ENCODE assay signal across 28 cellular contexts in genomic region chr4:137343221-137343620, GRCh38.
"Had no signal": no experiment of that assay in that cellular context is flagged by ENCODE, and none has a peak within 500 bp of the region (broad histone marks: within the 10 kb centered on the region; RNA-seq: fewer than 3 reads in every experiment).

No MANE protein-coding gene starts in this region.

- H3K36me3 ChIP-seq: colonic mucosa, gastroesophageal sphincter, right lobe of liver, stomach, suprapubic skin, tibial nerve had no signal

- H3K9me3 Mint-ChIP-seq: activated naive CD8-positive, alpha-beta T cell treated with anti-CD3 and anti-CD28 coated beads, Interleukin-2, amount 10 ng/mL, durations not matched to agents 7 days and 5 days; activated T-cell treated with anti-CD3 and anti-CD28 coated beads, Interleukin-2, amount 50 U/mL, for 4 hours; activated T-helper 2 cell treated with anti-CD3 and anti-CD28 coated beads, Interferon-gamma antibody, Interleukin-2, Interleukin-4, amounts not matched to agents 10 μg/mL and 5 μg/mL and 100 μg/mL, durations not matched to agents 14 hours and 24 hours and 36 hours; memory B cell; nephron progenitor cell; stimulated activated memory B cell treated with anti-CD40 and anti-IgM and Interleukin-4, amounts not matched to agents 10 μg/mL and 1 μg/mL and 100 μg/mL, for 72 hours; T-helper 1 cell treated with Interleukin-12 subunit alpha and Interleukin-12 subunit beta and Interleukin-4 antibody, amounts not matched to agents 30 μg/mL and 1 μg/mL, for 36 hours had no signal

- H3K4me3 ChIP-seq: colonic mucosa, dorsolateral prefrontal cortex, gastroesophageal sphincter, right lobe of liver, smooth muscle cell, stomach, suprapubic skin, tibial nerve had no signal

- H3K9ac ChIP-seq: parathyroid adenoma had no signal

- H3K27ac ChIP-seq: colonic mucosa, dorsolateral prefrontal cortex, gastroesophageal sphincter, parathyroid adenoma, right lobe of liver, stomach, suprapubic skin, tibial nerve had no signal

- H3K27me3 ChIP-seq: colonic mucosa, gastroesophageal sphincter, right lobe of liver, stomach, suprapubic skin, tibial nerve had no signal

- DNase-seq: activated B cell treated with CpG ODN at 0.5 μM for 24 hours; activated CD4-positive, alpha-beta T cell treated with anti-CD3 and anti-CD28 coated beads for 4 hours; activated CD4-positive, alpha-beta T cell treated with anti-CD3 and anti-CD28 coated beads, Interleukin-2, amount 50 U/mL, for 48 hours; activated CD8-positive, alpha-beta memory T cell treated with anti-CD3 and anti-CD28 coated beads, Interleukin-2, amount 50 U/mL, for 48 hours; activated naive CD4-positive, alpha-beta T cell treated with Interleukin-2 at 50 U/mL for 16 hours; activated naive CD8-positive, alpha-beta T cell treated with anti-CD3 and anti-CD28 coated beads, Interleukin-2, amount 10 ng/mL, durations not matched to agents 7 days and 5 days; activated T-cell treated with anti-CD3 and anti-CD28 coated beads, Interleukin-2, amount 50 U/mL, for 4 hours; colonic mucosa; dorsolateral prefrontal cortex; effector memory CD8-positive, alpha-beta T cell; head of caudate nucleus; islet precursor cell; left cardiac atrium; nephron progenitor cell; right lobe of liver; stimulated activated CD4-positive, alpha-beta T cell treated with anti-CD3 and anti-CD28 coated beads, Interleukin-15, amount 100 ng/mL, for 24 hours; stomach had no signal

- ATAC-seq: activated T-cell treated with anti-CD3 and anti-CD28 coated beads, Interleukin-2, amount 50 U/mL, for 4 hours; effector memory CD8-positive, alpha-beta T cell; esophagus mucosa; gastroesophageal sphincter; left cardiac atrium; right lobe of liver; stimulated activated memory B cell treated with anti-CD40 and anti-IgM and Interleukin-4, amounts not matched to agents 10 μg/mL and 1 μg/mL and 100 μg/mL, for 72 hours had no signal

- H3K9me3 ChIP-seq: colonic mucosa, gastroesophageal sphincter, right lobe of liver, stomach, suprapubic skin, tibial nerve had no signal

- H3K4me1 ChIP-seq: colonic mucosa, gastroesophageal sphincter, parathyroid adenoma, right lobe of liver, stomach, suprapubic skin, tibial nerve had no signal

- H3K27me3 Mint-ChIP-seq: activated B cell treated with CpG ODN at 0.5 μM for 24 hours; activated naive CD8-positive, alpha-beta T cell treated with anti-CD3 and anti-CD28 coated beads, Interleukin-2, amount 10 ng/mL, durations not matched to agents 7 days and 5 days; central memory CD8-positive, alpha-beta T cell; effector memory CD8-positive, alpha-beta T cell; memory B cell; stimulated activated memory B cell treated with anti-CD40 and anti-IgM and Interleukin-4, amounts not matched to agents 10 μg/mL and 1 μg/mL and 100 μg/mL, for 72 hours had no signal

- H3K4me1 Mint-ChIP-seq: activated B cell treated with CpG ODN at 0.5 μM for 24 hours; activated naive CD8-positive, alpha-beta T cell treated with anti-CD3 and anti-CD28 coated beads, Interleukin-2, amount 10 ng/mL, durations not matched to agents 7 days and 5 days; central memory CD8-positive, alpha-beta T cell; memory B cell; nephron progenitor cell; stimulated activated memory B cell treated with anti-CD40 and anti-IgM and Interleukin-4, amounts not matched to agents 10 μg/mL and 1 μg/mL and 100 μg/mL, for 72 hours had no signal

- H3K27ac Mint-ChIP-seq: activated B cell treated with CpG ODN at 0.5 μM for 24 hours; activated naive CD8-positive, alpha-beta T cell treated with anti-CD3 and anti-CD28 coated beads, Interleukin-2, amount 10 ng/mL, durations not matched to agents 7 days and 5 days; activated T-helper 2 cell treated with anti-CD3 and anti-CD28 coated beads, Interferon-gamma antibody, Interleukin-2, Interleukin-4, amounts not matched to agents 10 μg/mL and 5 μg/mL and 100 μg/mL, durations not matched to agents 14 hours and 24 hours and 36 hours; effector memory CD8-positive, alpha-beta T cell; memory B cell; nephron progenitor cell; stimulated activated memory B cell treated with anti-CD40 and anti-IgM and Interleukin-4, amounts not matched to agents 10 μg/mL and 1 μg/mL and 100 μg/mL, for 72 hours; T-helper 1 cell treated with Interleukin-12 subunit alpha and Interleukin-12 subunit beta and Interleukin-4 antibody, amounts not matched to agents 30 μg/mL and 1 μg/mL, for 36 hours had no signal

- H3K36me3 Mint-ChIP-seq: activated naive CD8-positive, alpha-beta T cell treated with anti-CD3 and anti-CD28 coated beads, Interleukin-2, amount 10 ng/mL, durations not matched to agents 7 days and 5 days; memory B cell; stimulated activated memory B cell treated with anti-CD40 and anti-IgM and Interleukin-4, amounts not matched to agents 10 μg/mL and 1 μg/mL and 100 μg/mL, for 72 hours had no signal

- H3K4me3 Mint-ChIP-seq: activated B cell treated with CpG ODN at 0.5 μM for 24 hours; activated naive CD8-positive, alpha-beta T cell treated with anti-CD3 and anti-CD28 coated beads, Interleukin-2, amount 10 ng/mL, durations not matched to agents 7 days and 5 days; activated T-cell treated with anti-CD3 and anti-CD28 coated beads, Interleukin-2, amount 50 U/mL, for 4 hours; central memory CD8-positive, alpha-beta T cell; effector memory CD8-positive, alpha-beta T cell; memory B cell; nephron progenitor cell; stimulated activated memory B cell treated with anti-CD40 and anti-IgM and Interleukin-4, amounts not matched to agents 10 μg/mL and 1 μg/mL and 100 μg/mL, for 72 hours; T-helper 1 cell treated with Interleukin-12 subunit alpha and Interleukin-12 subunit beta and Interleukin-4 antibody, amounts not matched to agents 30 μg/mL and 1 μg/mL, for 36 hours had no signal
